1 cellular context compared by ENCODE assay signal in genomic region chr1:48817505-48818114, GRCh38.
TF ChIP-seq lines count a peak whose summit lies in the region.

No MANE protein-coding gene starts in this region.

TF ChIP-seq in H1, 55 proteins besides CTCF, POLR2A, EP300 and RAD21 (continued from another document):
- TF ChIP-seq ATF2 (IDR thresholded peaks at IDR 0.05; ENCODE audit: low read length) (no peak), CREB1 (IDR thresholded peaks at IDR 0.05) (no peak), KDM1A (IDR thresholded peaks at IDR 0.05; ENCODE audit: borderline replicate concordance, low read length) (no peak), JUN (IDR thresholded peaks at IDR 0.05; ENCODE audit: low read depth, low read length) (no peak)
TF ChIP-seq in H1: peak in this region for 0.
